20 cellular contexts compared by ENCODE assay signal in genomic region chr12:24049771-24050170, GRCh38.
"Had no signal": no experiment of that assay in that cellular context is flagged by ENCODE, and none has a peak within 500 bp of the region (broad histone marks: within the 10 kb centered on the region; RNA-seq: fewer than 3 reads in every experiment).

No MANE protein-coding gene starts in this region.

- H3K27ac Mint-ChIP-seq: activated naive CD8-positive, alpha-beta T cell; activated T-helper 2 cell treated with anti-CD3 and anti-CD28 coated beads, Interferon-gamma antibody, Interleukin-2, Interleukin-4, amounts not matched to agents 10 μg/mL and 5 μg/mL and 100 μg/mL, durations not matched to agents 14 hours and 24 hours and 36 hours; natural killer cell treated with Interleukin-12 subunit alpha and Interleukin-12 subunit beta and Interleukin-15 and Interleukin-18, amount 100 ng/mL, for 72 hours; stimulated activated naive CD8-positive, alpha-beta T cell treated with anti-CD3 and anti-CD28 coated beads, Interleukin-15, Interleukin-2, amounts not matched to agents 100 ng/mL and 50 ng/mL, for 24 hours had no signal

- H3K4me3 Mint-ChIP-seq: activated naive CD8-positive, alpha-beta T cell; activated T-cell treated with anti-CD3 and anti-CD28 coated beads, Interleukin-2, amount 50 U/mL, for 4 hours; natural killer cell treated with Interleukin-12 subunit alpha and Interleukin-12 subunit beta and Interleukin-15 and Interleukin-18, amount 100 ng/mL, for 72 hours; stimulated activated naive CD8-positive, alpha-beta T cell treated with anti-CD3 and anti-CD28 coated beads, Interleukin-15, Interleukin-2, amounts not matched to agents 100 ng/mL and 50 ng/mL, for 24 hours had no signal

- H3K27me3 Mint-ChIP-seq: activated naive CD8-positive, alpha-beta T cell; stimulated activated naive CD8-positive, alpha-beta T cell treated with anti-CD3 and anti-CD28 coated beads, Interleukin-15, Interleukin-2, amounts not matched to agents 100 ng/mL and 50 ng/mL, for 24 hours had no signal

- DNase-seq: activated CD4-positive, alpha-beta T cell treated with anti-CD3 and anti-CD28 coated beads for 1 hour; activated CD8-positive, alpha-beta memory T cell treated with anti-CD3 and anti-CD28 coated beads for 24 hours; activated CD8-positive, alpha-beta memory T cell treated with anti-CD3 and anti-CD28 coated beads, Interleukin-2, amount 50 U/mL, for 4 hours; activated naive CD4-positive, alpha-beta T cell; activated T-cell treated with anti-CD3 and anti-CD28 coated beads, Interleukin-2, amount 50 U/mL, for 4 hours; adrenal gland; cortex of kidney; foreskin fibroblast; kidney glomerular epithelial cell; left ventricle myocardium inferior; mammary epithelial cell; pancreas; right cardiac atrium; stimulated activated CD4-positive, alpha-beta T cell treated with anti-CD3 and anti-CD28 coated beads, Interleukin-1b, Interleukin-23, amount 100 ng/mL, for 48 hours; T-helper 1 cell; tibial artery had no signal

- ATAC-seq: activated T-cell treated with anti-CD3 and anti-CD28 coated beads, Interleukin-2, amount 50 U/mL, for 4 hours; natural killer cell treated with Interleukin-12 subunit alpha and Interleukin-12 subunit beta and Interleukin-15 and Interleukin-18, amount 100 ng/mL, for 72 hours; pancreas; right cardiac atrium had no signal

- H3K36me3 Mint-ChIP-seq: activated naive CD8-positive, alpha-beta T cell; natural killer cell treated with Interleukin-12 subunit alpha and Interleukin-12 subunit beta and Interleukin-15 and Interleukin-18, amount 100 ng/mL, for 72 hours had no signal
